8 cellular contexts compared by ENCODE assay signal in the genomic region with DNA sequence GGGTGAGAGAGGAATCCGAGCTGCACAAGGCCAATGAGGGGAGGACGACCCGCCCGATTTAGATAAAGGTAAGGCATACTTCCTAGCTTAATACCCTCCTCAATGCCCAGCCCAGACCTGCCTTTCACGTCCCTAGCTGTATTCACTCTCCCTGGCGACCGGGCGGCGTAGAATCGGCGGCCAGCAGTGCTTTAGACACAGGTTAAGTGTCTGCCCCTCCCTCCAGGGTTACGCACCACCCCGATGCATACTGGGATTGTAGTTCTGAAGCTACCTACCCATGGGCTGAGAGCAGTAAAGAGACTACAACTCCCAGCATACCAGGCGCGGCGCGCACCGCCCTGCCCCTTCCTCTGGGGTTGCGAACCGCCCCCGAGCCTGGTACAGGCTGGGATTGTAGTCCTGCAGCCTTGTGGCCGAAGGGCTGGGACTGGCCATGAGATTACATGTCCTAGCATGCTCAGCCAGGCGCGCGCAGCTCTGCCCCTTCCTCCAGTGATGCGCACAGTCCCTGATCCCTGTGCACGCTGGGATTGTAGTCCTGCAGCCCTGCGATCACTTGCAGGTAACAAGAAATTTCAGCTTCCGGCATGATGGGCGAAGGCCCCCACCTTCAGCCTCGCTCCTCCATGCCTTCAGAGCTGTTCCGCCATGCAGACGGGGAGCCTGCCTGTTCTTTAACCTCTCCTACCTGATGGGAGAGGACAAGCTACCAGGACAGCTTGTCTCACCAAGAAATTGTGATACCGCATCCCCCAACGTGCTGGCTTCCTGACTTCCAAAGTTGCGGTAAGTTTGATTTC. TPM values are rescaled to one million over a fixed set of nuclear protein-coding genes. Genes with fewer than 3 reads are reported as not detected.
DNase-seq lines count a peak whose midpoint lies in the region; ATAC-seq and TF ChIP-seq lines count a peak whose summit lies in the region.

No MANE protein-coding gene starts in this region.

- peak; percentile 96 for ATAC-seq in GM18508 (IDR thresholded peaks at IDR 0.05; ENCODE audit: insufficient read depth, unreplicated experiment)
- ATAC-seq in HG02981 (IDR thresholded peaks at IDR 0.05; ENCODE audit: unreplicated experiment): peak; percentile 97
- ATAC-seq in aorta (ENCODE audit: low FRiP score): peak; percentile 100

- peak overlapping the region; percentile 72 for H2AFZ ChIP-seq in hepatocyte

- no peaks in the 10 kb centered on the region for H4K20me1 ChIP-seq in hepatocyte (ENCODE audit: insufficient read depth, poor library complexity, severe bottlenecking)

- no peaks in the 10 kb centered on the region for H3K36me3 ChIP-seq in hepatocyte (replicated peaks; ENCODE audit: insufficient read depth, low read depth)
- no peaks in the 10 kb centered on the region for H3K36me3 ChIP-seq in rectal smooth muscle tissue (ENCODE audit: control insufficient read depth, insufficient read depth, low read length)
- H3K36me3 ChIP-seq in aorta (ENCODE audit: control insufficient read depth in 1 of 2, insufficient read depth in 2 of 2, low read length in 1 of 2): no peaks in the 10 kb centered on the region

- DNase-seq in NCI-H2029 (lab: John Stamatoyannopoulos, UW): peak; percentile 95
- DNase-seq in T-helper 9 cell: peak; percentile 82
- peak; percentile 100 for DNase-seq in astrocyte of the hippocampus (ENCODE audit: low read depth, low spot score)
- peak; percentile 98 for DNase-seq in hepatocyte (ENCODE audit: low spot score)
- peak; percentile 99 for DNase-seq in aorta

- intact Hi-C loops in aorta (cut with DNase I): loop anchor here (2.0 to 10.0 kb wide), 4 partner anchors 44 to 114 kb away; partner anchors contain the start of genes ZNF506 (in 2 of the 2), ATP13A1 (in 1 of the 2) and ZNF253 (in 1 of the 2)

- peak overlapping the region; percentile 89 for H3K4me2 ChIP-seq in hepatocyte

- peaks cover 31% of the 10 kb centered on the region for H3K79me2 ChIP-seq in hepatocyte

- WGBS in hepatocyte (ENCODE audit: low lambda C conversion rate, missing lambda C conversion rate): under 1% methylated on average over 36 of the region's 36 CpGs
- WGBS in aorta, 2 donors: 0% methylated on average over 36 of the region's 36 CpGs

- H3K4me3 ChIP-seq in hepatocyte: peak overlapping the region; percentile 55
- H3K4me3 ChIP-seq in rectal smooth muscle tissue (ENCODE audit: low read length): peak overlapping the region; percentile 97
- peak overlapping the region; percentile 22 to 65 for H3K4me3 ChIP-seq in aorta (ENCODE audit: low read length in 2 of 2)

- H3K9me3 ChIP-seq in hepatocyte (ENCODE audit: low read depth) (no peaks in the 10 kb centered on the region), aorta (ENCODE audit: control insufficient read depth, low read length) (no peaks in the 10 kb centered on the region)

- peaks cover 6% of the 10 kb centered on the region for H3K4me1 ChIP-seq in hepatocyte (ENCODE audit: insufficient read depth)
- H3K4me1 ChIP-seq in rectal smooth muscle tissue (ENCODE audit: control insufficient read depth, insufficient read depth, low read length): peaks cover 15% of the 10 kb centered on the region
- peaks cover 0 to 4% of the 10 kb centered on the region in 2 donors for H3K4me1 ChIP-seq in aorta (ENCODE audit: control insufficient read depth in 1 of 2, insufficient read depth in 2 of 2, low read length in 2 of 2)

- no peaks in the 10 kb centered on the region for H3K27me3 ChIP-seq in hepatocyte
- no peaks in the 10 kb centered on the region for H3K27me3 ChIP-seq in rectal smooth muscle tissue (ENCODE audit: control insufficient read depth, insufficient read depth, low read length)
- no peaks in the 10 kb centered on the region for H3K27me3 ChIP-seq in aorta (ENCODE audit: control insufficient read depth in 1 of 2, insufficient read depth in 2 of 2, low read length in 1 of 2)

- H3K9ac ChIP-seq in rectal smooth muscle tissue (ENCODE audit: low read length): peak overlapping the region; percentile 90

- TF ChIP-seq CTCF in hepatocyte (IDR thresholded peaks at IDR 0.05; ENCODE audit: poor library complexity): no peak

- no peaks in the 10 kb centered on the region for H3K9me2 ChIP-seq in hepatocyte (replicated peaks; ENCODE audit: insufficient read depth)

- H3K27ac ChIP-seq in hepatocyte: peak overlapping the region; percentile 82
- H3K27ac ChIP-seq in rectal smooth muscle tissue (ENCODE audit: low read depth, low read length): peak overlapping the region; percentile 72
- no peak overlapping the region for H3K27ac ChIP-seq in aorta (ENCODE audit: low read depth in 1 of 2, low read length in 2 of 2)

RNA-seq across cellular contexts. Expression of gene ZNF14, which starts 43.5 kb away (rescaled TPM):
- total RNA-seq in hepatocyte (7.3 and 7.5 TPM in 2 replicates), aorta (10 to 100 TPM in 1 of 2 donors, 1 to 10 TPM in 1; 6.2 to 10.9 TPM)
- polyA plus RNA-seq in hepatocyte (3.9 and 4.6 TPM in 2 replicates), aorta (1 to 10 TPM; 3.0 to 4.6 TPM)

RNA-seq across cellular contexts. Expression of gene ZNF506, which starts 45.1 kb away (rescaled TPM):
- total RNA-seq in hepatocyte (27.7 and 47.1 TPM in 2 replicates), aorta (10 to 100 TPM; 28.8 to 37.7 TPM)
- polyA plus RNA-seq in hepatocyte (9.9 and 16.4 TPM in 2 replicates), aorta (1 to 10 TPM; 4.1 to 7.8 TPM)

Comparison
In these comparisons a context has a peak if more than half of its experiments do, and no peak if none do; other contexts are left out.
1. H3K27ac ChIP-seq: peak in hepatocyte (single experiment) and rectal smooth muscle tissue (single experiment); none in aorta (0 of 2).
2. H3K4me3 ChIP-seq: peak in every context shown above with its lines; median percentile 97 in rectal smooth muscle tissue; 55 in hepatocyte; 44 in aorta.
3. Peak in every context shown above with its lines, with median percentiles within 50 percentile points of each other: ATAC-seq and DNase-seq.